ENCODE assay signal across 17 cellular contexts in the genomic region with DNA sequence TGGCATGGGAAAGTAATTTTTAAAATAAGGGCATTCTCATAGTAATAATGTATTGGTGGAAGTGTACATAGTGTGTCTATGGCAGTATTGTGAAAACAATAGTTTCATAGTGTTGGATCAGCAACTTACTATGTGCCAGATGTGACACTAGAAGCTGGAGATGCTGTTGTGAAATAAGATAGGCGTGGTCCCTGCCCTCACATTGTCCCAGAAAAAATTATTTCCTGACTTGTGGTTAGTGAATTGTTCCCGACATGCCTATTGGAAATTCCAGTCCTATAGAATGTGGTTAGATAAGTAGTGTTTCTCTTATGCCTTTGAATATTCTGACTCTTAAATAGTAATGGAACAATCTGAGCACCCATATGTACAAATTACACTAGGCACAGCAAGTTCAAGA.
DNase-seq lines count a peak whose midpoint lies in the region; ATAC-seq lines count a peak whose summit lies in the region.
"Had no signal": no experiment of that assay in that cellular context is flagged by ENCODE, and none has a peak within 500 bp of the region (broad histone marks: within the 10 kb centered on the region; RNA-seq: fewer than 3 reads in every experiment).

No MANE protein-coding gene starts in this region.

- DNase-seq in ELR (ENCODE audit: low read depth) (peak; percentile 53), NCI-H226 (peak; percentile 19), dedifferentiated amniotic fluid mesenchymal stem cell (ENCODE audit: extremely low spot score) (peak; percentile 24), iris pigment epithelial cell (ENCODE audit: low read depth) (peak; percentile 68), NAMALWA (ENCODE audit: low spot score) (no peak)
- no peak for DNase-seq in activated CD8-positive, alpha-beta memory T cell treated with anti-CD3 and anti-CD28 coated beads for 24 hours
- DNase-seq: activated B cell treated with CpG ODN at 0.5 μM for 24 hours; amygdala; DMS 273 treated with DMSO at 0.1 percent for 48 hours; H7; Karpas-422; naive thymus-derived CD4-positive, alpha-beta T cell; NCI-H1436 treated with DMSO at 0.1 percent for 48 hours; NCI-H345; SHP77 treated with DMSO at 0.1 percent for 48 hours; small intestine had no signal

- ATAC-seq in GM18861 (IDR thresholded peaks at IDR 0.05; ENCODE audit: unreplicated experiment) = no peak
- ATAC-seq: naive thymus-derived CD4-positive, alpha-beta T cell had no signal

Comparison
In these comparisons a context has a peak if more than half of its experiments do, and no peak if none do; other contexts are left out.
1. DNase-seq: peak in ELR (single experiment), NCI-H226 (single experiment), dedifferentiated amniotic fluid mesenchymal stem cell (single experiment) and iris pigment epithelial cell (single experiment); none in NAMALWA (single experiment) and activated CD8-positive, alpha-beta memory T cell treated with anti-CD3 and anti-CD28 coated beads for 24 hours (single experiment).